21 cellular contexts compared by ENCODE assay signal in the genomic region with DNA sequence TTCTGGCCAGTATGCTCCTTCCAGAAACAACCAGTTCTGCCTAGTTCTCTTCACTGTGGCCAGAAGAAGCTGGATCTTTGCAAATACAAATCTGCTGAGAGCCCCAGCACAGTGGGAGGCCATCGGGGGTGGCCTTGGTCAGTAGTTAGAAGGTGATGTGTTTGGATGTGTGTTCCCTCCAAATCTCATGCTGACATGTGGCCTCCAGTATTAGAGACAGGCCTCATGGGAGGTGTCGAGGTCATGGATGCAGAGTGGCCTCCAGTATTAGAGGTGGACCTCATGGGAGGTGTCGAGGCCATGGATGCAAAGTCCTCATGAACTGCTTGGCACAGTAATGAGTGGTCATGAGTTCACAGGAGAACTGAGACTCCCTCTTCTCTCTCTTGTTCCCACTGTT. TPM values are rescaled to one million over a fixed set of nuclear protein-coding genes. Genes with fewer than 3 reads are reported as not detected.
"Had no signal": no experiment of that assay in that cellular context is flagged by ENCODE, and none has a peak within 500 bp of the region (broad histone marks: within the 10 kb centered on the region; RNA-seq: fewer than 3 reads in every experiment).

No MANE protein-coding gene starts in this region.

- H3K27ac Mint-ChIP-seq: activated B cell treated with CpG ODN at 0.5 μM for 24 hours; activated CD8-positive, alpha-beta T cell treated with anti-CD3 and anti-CD28 coated beads, Interleukin-2, amount 10 ng/mL, durations not matched to agents 7 days and 5 days; activated naive CD4-positive, alpha-beta T cell treated with anti-CD3 and anti-CD28 coated beads, Interleukin-2, amount 10 ng/mL, durations not matched to agents 7 days and 5 days; activated T-cell treated with anti-CD3 and anti-CD28 coated beads, Interleukin-2, amount 50 U/mL, for 24 hours; mesothelial cell of epicardium; natural killer cell treated with Interleukin-12 subunit alpha and Interleukin-12 subunit beta and Interleukin-15 and Interleukin-18, amount 100 ng/mL, for 72 hours; T-helper 2 cell treated with Interferon-gamma antibody and Interleukin-4, amounts not matched to agents 5 μg/mL and 100 μg/mL, for 36 hours had no signal

- H3K4me3 ChIP-seq: colonic mucosa, esophagus squamous epithelium, lung, transverse colon had no signal

- H3K36me3 ChIP-seq: brain microvascular endothelial cell, colonic mucosa, esophagus squamous epithelium, transverse colon had no signal

- H3K4me3 Mint-ChIP-seq: activated B cell treated with CpG ODN at 0.5 μM for 24 hours; activated CD8-positive, alpha-beta T cell treated with anti-CD3 and anti-CD28 coated beads, Interleukin-2, amount 10 ng/mL, durations not matched to agents 7 days and 5 days; activated naive CD4-positive, alpha-beta T cell treated with anti-CD3 and anti-CD28 coated beads, Interleukin-2, amount 10 ng/mL, durations not matched to agents 7 days and 5 days; activated T-cell treated with anti-CD3 and anti-CD28 coated beads, Interleukin-2, amount 50 U/mL, for 24 hours; central memory CD8-positive, alpha-beta T cell; mesothelial cell of epicardium; natural killer cell treated with Interleukin-12 subunit alpha and Interleukin-12 subunit beta and Interleukin-15 and Interleukin-18, amount 100 ng/mL, for 72 hours; T-helper 2 cell treated with Interferon-gamma antibody and Interleukin-4, amounts not matched to agents 5 μg/mL and 100 μg/mL, for 36 hours had no signal

- H3K36me3 Mint-ChIP-seq: mesothelial cell of epicardium; natural killer cell treated with Interleukin-12 subunit alpha and Interleukin-12 subunit beta and Interleukin-15 and Interleukin-18, amount 100 ng/mL, for 72 hours had no signal

- ATAC-seq: activated CD8-positive, alpha-beta T cell treated with anti-CD3 and anti-CD28 coated beads, Interleukin-2, amount 10 ng/mL, durations not matched to agents 7 days and 5 days; left cardiac atrium; natural killer cell treated with Interleukin-12 subunit alpha and Interleukin-12 subunit beta and Interleukin-15 and Interleukin-18, amount 100 ng/mL, for 72 hours; stimulated activated naive CD8-positive, alpha-beta T cell treated with anti-CD3 and anti-CD28 coated beads, Interleukin-15, Interleukin-2, amounts not matched to agents 100 U/mL and 50 U/mL, for 24 hours had no signal

- H3K9me3 Mint-ChIP-seq: activated B cell treated with CpG ODN at 0.5 μM for 24 hours; activated naive CD4-positive, alpha-beta T cell treated with anti-CD3 and anti-CD28 coated beads, Interleukin-2, amount 10 ng/mL, durations not matched to agents 7 days and 5 days; activated T-cell treated with anti-CD3 and anti-CD28 coated beads, Interleukin-2, amount 50 U/mL, for 24 hours; central memory CD8-positive, alpha-beta T cell; mesothelial cell of epicardium; natural killer cell treated with Interleukin-12 subunit alpha and Interleukin-12 subunit beta and Interleukin-15 and Interleukin-18, amount 100 ng/mL, for 72 hours; T-helper 2 cell treated with Interferon-gamma antibody and Interleukin-4, amounts not matched to agents 5 μg/mL and 100 μg/mL, for 36 hours had no signal

- DNase-seq: activated B cell treated with CpG ODN at 0.5 μM for 24 hours; activated CD4-positive, alpha-beta T cell treated with anti-CD3 and anti-CD28 coated beads for 48 hours; activated CD8-positive, alpha-beta T cell treated with anti-CD3 and anti-CD28 coated beads, Interleukin-2, amount 10 ng/mL, durations not matched to agents 7 days and 5 days; activated naive CD4-positive, alpha-beta T cell treated with anti-CD3 and anti-CD28 coated beads, Interleukin-2, amount 10 ng/mL, durations not matched to agents 7 days and 5 days; activated T-cell treated with anti-CD3 and anti-CD28 coated beads, Interleukin-2, amount 50 U/mL, for 24 hours; aorta; brain microvascular endothelial cell; colonic mucosa; effector CD4-positive, alpha-beta T cell; esophagus squamous epithelium; left cardiac atrium; posterior cingulate gyrus; stimulated activated CD4-positive, alpha-beta T cell treated with anti-CD3 and anti-CD28 coated beads, Interleukin-12 subunit alpha, Interleukin-12 subunit beta, amount 100 ng/mL, for 4 hours; stimulated activated CD4-positive, alpha-beta T cell treated with anti-CD3 and anti-CD28 coated beads, Interleukin-1b, Interleukin-23, amount 100 ng/mL, for 48 hours; stimulated activated naive CD8-positive, alpha-beta T cell treated with anti-CD3 and anti-CD28 coated beads, Interleukin-15, Interleukin-2, amounts not matched to agents 100 U/mL and 50 U/mL, for 24 hours; transverse colon had no signal

- H3K9me3 ChIP-seq: colonic mucosa, esophagus squamous epithelium, transverse colon had no signal

- H3K4me1 ChIP-seq: colonic mucosa had no signal

- H3K27ac ChIP-seq: brain microvascular endothelial cell, colonic mucosa, esophagus squamous epithelium, transverse colon had no signal

RNA-seq across cellular contexts. Expression of a gene that starts 7.6 kb away (rescaled TPM):
- total RNA-seq: activated B cell treated with CpG ODN at 0.5 μM for 24 hours; activated CD8-positive, alpha-beta T cell treated with anti-CD3 and anti-CD28 coated beads, Interleukin-2, amount 10 ng/mL, durations not matched to agents 7 days and 5 days; natural killer cell treated with Interleukin-12 subunit alpha and Interleukin-12 subunit beta and Interleukin-15 and Interleukin-18, amount 100 ng/mL, for 72 hours; transverse colon had no signal
